In the genomic region with DNA sequence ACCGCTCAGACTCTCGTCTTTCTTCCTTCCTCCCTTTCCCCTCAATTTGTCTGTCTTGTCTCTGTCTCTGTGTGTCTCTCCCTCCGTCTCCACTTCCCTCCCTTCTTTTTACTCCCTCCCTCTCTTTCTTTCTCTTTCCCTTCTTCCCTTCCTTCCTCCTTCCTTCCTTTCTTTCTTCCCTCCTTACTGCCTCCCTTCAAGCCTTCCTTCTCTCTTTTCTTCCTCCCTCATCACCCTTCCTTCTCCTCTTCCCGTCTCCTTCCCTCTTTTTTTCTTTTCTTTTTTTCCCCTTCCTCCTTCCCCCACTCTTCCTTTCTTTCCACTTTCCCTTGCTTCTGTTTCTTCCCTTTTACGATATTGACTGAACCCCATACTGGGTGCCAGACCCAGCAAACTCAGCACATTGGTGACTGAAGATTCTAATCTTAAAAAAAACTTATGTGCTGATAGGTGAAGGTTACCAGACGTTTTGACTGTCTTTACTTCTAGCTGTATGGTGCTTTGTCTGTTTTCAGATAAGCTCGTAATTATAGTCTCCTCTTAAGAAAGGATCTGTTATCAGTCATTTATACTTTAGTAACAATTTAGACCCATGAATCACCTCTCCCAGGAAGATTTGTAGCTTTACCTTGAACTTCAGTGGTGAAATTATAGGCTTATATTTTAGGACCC, we compare ENCODE assay signal across 8 cellular contexts.
DNase-seq lines count a peak whose midpoint lies in the region; ATAC-seq, FAIRE-seq and TF ChIP-seq lines count a peak whose summit lies in the region.

No MANE protein-coding gene starts in this region.

- ATAC-seq in HG03139 (IDR thresholded peaks at IDR 0.05; ENCODE audit: unreplicated experiment): peak; percentile 4
- no peak for ATAC-seq in GM18519 (IDR thresholded peaks at IDR 0.05; ENCODE audit: low FRiP score, unreplicated experiment)

- H3K27me3 ChIP-seq in mucosa of rectum (ENCODE audit: control insufficient read depth in 2 of 2, insufficient read depth in 2 of 2, low read length in 2 of 2): no peaks in the 10 kb centered on the region

- H3K36me3 ChIP-seq in mucosa of rectum (ENCODE audit: control insufficient read depth in 2 of 2, insufficient read depth in 2 of 2, low read length in 2 of 2): peaks cover 8 to 12% of the 10 kb centered on the region in 2 donors

- no peak for TF ChIP-seq CTCF in AG09309 (IDR thresholded peaks at IDR 0.05; ENCODE audit: control insufficient read depth, insufficient read depth, low read depth, low read length, missing control alignments)
- TF ChIP-seq CTCF in D721Med (IDR thresholded peaks at IDR 0.05; ENCODE audit: insufficient read depth, missing control alignments): no peak

- H3K27ac ChIP-seq in mucosa of rectum (ENCODE audit: low read depth in 2 of 2, low read length in 2 of 2): peak overlapping the region in 1 of 2 donors; percentile 5

- DNase-seq in AG09309 (ENCODE audit: low read depth) (no peak), amniotic epithelial cell (ENCODE audit: low read depth) (peak; percentile 42), RCC 7860 (ENCODE audit: low spot score) (no peak), D721Med (ENCODE audit: insufficient read length, low spot score) (no peak)
- DNase-seq in activated CD4-positive, alpha-beta T cell treated with anti-CD3 and anti-CD28 coated beads for 48 hours: no peak

- H3K4me1 ChIP-seq in mucosa of rectum (ENCODE audit: control insufficient read depth in 2 of 2, insufficient read depth in 2 of 2, low read length in 2 of 2): peaks cover 6 to 10% of the 10 kb centered on the region in 2 donors

- no peak for FAIRE-seq in RCC 7860 (lab: Jason Lieb, UNC)
- FAIRE-seq in D721Med (lab: Jason Lieb, UNC): no peak

- H3K4me3 ChIP-seq in AG09309 (ENCODE audit: control insufficient read depth, low read depth, low read length): peak overlapping the region; percentile 40
- peak overlapping the region; percentile 62 to 80 for H3K4me3 ChIP-seq in mucosa of rectum (ENCODE audit: low read length in 2 of 2)

- H3K9me3 ChIP-seq in mucosa of rectum (ENCODE audit: control insufficient read depth in 2 of 2, low read length in 2 of 2): no peaks in the 10 kb centered on the region

- H3K9ac ChIP-seq in mucosa of rectum (ENCODE audit: low read depth in 1 of 2, low read length in 2 of 2): peak overlapping the region; percentile 41 to 52
